ENCODE assay signal across 8 cellular contexts in genomic region chr2:69082430-69082997, GRCh38.
DNase-seq lines count a peak whose midpoint lies in the region; ATAC-seq and TF ChIP-seq lines count a peak whose summit lies in the region.

No MANE protein-coding gene starts in this region.

- H3K9me3 ChIP-seq in ascending aorta, result no peaks in the 10 kb centered on the region
- H3K9me3 ChIP-seq in vagina, result no peaks in the 10 kb centered on the region

- ATAC-seq in GM21515 (IDR thresholded peaks at IDR 0.05; ENCODE audit: unreplicated experiment) (no peak), HG02840 (IDR thresholded peaks at IDR 0.05; ENCODE audit: low FRiP score, unreplicated experiment) (no peak)

- TF ChIP-seq CTCF in 22Rv1 (IDR thresholded peaks at IDR 0.05) (no peak), ascending aorta (IDR thresholded peaks at IDR 0.05) (no peak), vagina (IDR thresholded peaks at IDR 0.05) (no peak)

- H3K27ac ChIP-seq in 22Rv1, result peak overlapping the region; percentile 66
- peak overlapping the region; percentile 63 to 68 for H3K27ac ChIP-seq in ascending aorta
- H3K27ac ChIP-seq in vagina, result peak overlapping the region; percentile 78

- no peak for TF ChIP-seq RAD21 in Ishikawa (IDR thresholded peaks at IDR 0.05; ENCODE audit: low read depth)

- H3K4me3 ChIP-seq in ascending aorta, result no peak overlapping the region
- H3K4me3 ChIP-seq in vagina, result no peak overlapping the region

- H3K36me3 ChIP-seq in ascending aorta (peaks cover 0 to 18% of the 10 kb centered on the region in 2 donors), vagina (peaks cover 0 to 4% of the 10 kb centered on the region in 2 donors)

- DNase-seq in ascending aorta (ENCODE audit: low spot score in 2 of 2) (no peak), kidney tubule cell (ENCODE audit: low spot score) (peak; percentile 94), vagina (ENCODE audit: extremely low spot score in 2 of 2) (no peak)
- DNase-seq in activated T-cell treated with anti-CD3 and anti-CD28 coated beads, Interleukin-2, amount 50 U/mL, for 1 hour, result no peak

- peaks cover 2 to 27% of the 10 kb centered on the region in 2 donors for H3K4me1 ChIP-seq in ascending aorta
- H3K4me1 ChIP-seq in vagina, result peaks cover 39% of the 10 kb centered on the region

- no peak for TF ChIP-seq POLR2A in vagina (IDR thresholded peaks at IDR 0.05)

- intact Hi-C loops in ascending aorta (cut with DNase I), result no loop called here
- intact Hi-C loops in vagina (cut with DNase I), result no loop called here

- H3K27me3 ChIP-seq in ascending aorta, result no peaks in the 10 kb centered on the region
- H3K27me3 ChIP-seq in vagina, result no peaks in the 10 kb centered on the region

- TF ChIP-seq EP300 in Ishikawa (IDR thresholded peaks at IDR 0.05; ENCODE audit: borderline replicate concordance), result no peak

TF ChIP-seq in Ishikawa, 13 proteins besides CTCF, POLR2A, EP300 and RAD21:
- TF ChIP-seq TCF12 (IDR thresholded peaks at IDR 0.05; ENCODE audit: low read depth), result no peak
- 0 out of 2 replicates have a peak, but pooled peaks have one; percentile 10 for TF ChIP-seq NFIC (IDR thresholded peaks at IDR 0.05)
- no peak for TF ChIP-seq CREB1 (IDR thresholded peaks at IDR 0.05; ENCODE audit: low read depth)
